1 cellular context compared by ENCODE assay signal in genomic region chr3:46705022-46705530, GRCh38.
TF ChIP-seq lines count a peak whose summit lies in the region.

No MANE protein-coding gene starts in this region.

TF ChIP-seq in H1, 55 proteins besides CTCF, POLR2A, EP300 and RAD21:
- TF ChIP-seq SRF (IDR thresholded peaks at IDR 0.05; ENCODE audit: low read depth, low read length) (no peak), CEBPB (IDR thresholded peaks at IDR 0.05; ENCODE audit: low read depth, low read length) (no peak), CHD7 (IDR thresholded peaks at IDR 0.05; ENCODE audit: insufficient replicate concordance, low read length) (no peak), SIN3A (conservative IDR thresholded peaks at IDR 0.05 in 1 of 2, IDR thresholded peaks at IDR 0.05 in 1 of 2; ENCODE audit: low read depth in 1 of 2, low read length in 2 of 2) (0 out of 4 replicates have a peak, but pooled peaks of 1 of the 2 experiments have one; percentile 43), HDAC6 (IDR thresholded peaks at IDR 0.05; ENCODE audit: low read depth, low read length) (no peak)
TF ChIP-seq in H1: peak in this region for 1.
